In genomic region chr3:159513867-159514380, GRCh38 we compare ENCODE assay signal across 21 cellular contexts.
"Had no signal": no experiment of that assay in that cellular context is flagged by ENCODE, and none has a peak within 500 bp of the region (broad histone marks: within the 10 kb centered on the region; RNA-seq: fewer than 3 reads in every experiment).

No MANE protein-coding gene starts in this region.

- H2AFZ ChIP-seq: PC-9 had no signal

- H3K4me1 Mint-ChIP-seq: activated CD4-positive, alpha-beta memory T cell treated with anti-CD3 and anti-CD28 coated beads, Interleukin-2, amount 10 ng/mL, durations not matched to agents 7 days and 5 days; activated CD4-positive, alpha-beta T cell treated with anti-CD3 and anti-CD28 coated beads for 36 hours; activated naive CD8-positive, alpha-beta T cell treated with anti-CD3 and anti-CD28 coated beads, Interleukin-2, amount 10 ng/mL, durations not matched to agents 7 days and 5 days had no signal

- H3K4me1 ChIP-seq: adrenal gland, breast epithelium had no signal

- H3K4me3 ChIP-seq: adrenal gland, breast epithelium, PC-9 had no signal

- H3K4me3 Mint-ChIP-seq: activated CD4-positive, alpha-beta memory T cell treated with anti-CD3 and anti-CD28 coated beads, Interleukin-2, amount 10 ng/mL, durations not matched to agents 7 days and 5 days; activated CD4-positive, alpha-beta T cell treated with anti-CD3 and anti-CD28 coated beads for 36 hours; activated naive CD8-positive, alpha-beta T cell treated with anti-CD3 and anti-CD28 coated beads, Interleukin-2, amount 10 ng/mL, durations not matched to agents 7 days and 5 days; activated T-cell treated with anti-CD3 and anti-CD28 coated beads, Interleukin-2, amount 50 U/mL, for 72 hours had no signal

- H3K9me3 ChIP-seq: adrenal gland, breast epithelium had no signal

- H3K36me3 Mint-ChIP-seq: activated naive CD8-positive, alpha-beta T cell treated with anti-CD3 and anti-CD28 coated beads, Interleukin-2, amount 10 ng/mL, durations not matched to agents 7 days and 5 days had no signal

- H3K4me2 ChIP-seq: PC-9 had no signal

- H3K27me3 Mint-ChIP-seq: activated CD4-positive, alpha-beta memory T cell treated with anti-CD3 and anti-CD28 coated beads, Interleukin-2, amount 10 ng/mL, durations not matched to agents 7 days and 5 days; activated naive CD8-positive, alpha-beta T cell treated with anti-CD3 and anti-CD28 coated beads, Interleukin-2, amount 10 ng/mL, durations not matched to agents 7 days and 5 days had no signal

- H3K27me3 ChIP-seq: adrenal gland, breast epithelium had no signal

- DNase-seq: activated CD4-positive, alpha-beta memory T cell treated with anti-CD3 and anti-CD28 coated beads, Interleukin-2, amount 10 ng/mL, durations not matched to agents 7 days and 5 days; activated CD4-positive, alpha-beta T cell treated with anti-CD3 and anti-CD28 coated beads for 36 hours; activated CD4-positive, alpha-beta T cell treated with anti-CD3 and anti-CD28 coated beads, Interleukin-2, amount 50 U/mL, for 1 hour; activated naive CD4-positive, alpha-beta T cell treated with anti-CD3 and anti-CD28 coated beads, Interleukin-2, amount 50 U/mL, for 16 hours; activated naive CD8-positive, alpha-beta T cell treated with anti-CD3 and anti-CD28 coated beads, Interleukin-2, amount 10 ng/mL, durations not matched to agents 7 days and 5 days; activated T-cell treated with anti-CD3 and anti-CD28 coated beads for 4 hours; activated T-cell treated with anti-CD3 and anti-CD28 coated beads, Interleukin-2, amount 50 U/mL, for 72 hours; adrenal gland; anterior cingulate cortex; caudate nucleus; NCI-H1048; NCI-H146; NCI-H187 treated with DMSO at 0.1 percent for 48 hours; NCI-H2081 treated with DMSO at 0.1 percent for 48 hours; NCI-H446; NCI-H524; PC-9; SHP77 treated with DMSO at 0.1 percent for 48 hours; T-helper 1 cell had no signal

- H3K27ac Mint-ChIP-seq: activated CD4-positive, alpha-beta memory T cell treated with anti-CD3 and anti-CD28 coated beads, Interleukin-2, amount 10 ng/mL, durations not matched to agents 7 days and 5 days; activated CD4-positive, alpha-beta T cell treated with anti-CD3 and anti-CD28 coated beads for 36 hours; activated naive CD8-positive, alpha-beta T cell treated with anti-CD3 and anti-CD28 coated beads, Interleukin-2, amount 10 ng/mL, durations not matched to agents 7 days and 5 days; activated T-cell treated with anti-CD3 and anti-CD28 coated beads, Interleukin-2, amount 50 U/mL, for 72 hours had no signal

- H3K9me3 Mint-ChIP-seq: activated CD4-positive, alpha-beta memory T cell treated with anti-CD3 and anti-CD28 coated beads, Interleukin-2, amount 10 ng/mL, durations not matched to agents 7 days and 5 days had no signal

- H3K36me3 ChIP-seq: adrenal gland, breast epithelium had no signal

- H3K27ac ChIP-seq: adrenal gland, breast epithelium, PC-9, VCaP had no signal
